Comparison of ENCODE assay signal across 18 cellular contexts in genomic region chr2:183232161-183232865, GRCh38.
DNase-seq lines count a peak whose midpoint lies in the region; ATAC-seq and TF ChIP-seq lines count a peak whose summit lies in the region.
"Had no signal": no experiment of that assay in that cellular context is flagged by ENCODE, and none has a peak within 500 bp of the region (broad histone marks: within the 10 kb centered on the region; RNA-seq: fewer than 3 reads in every experiment).

No MANE protein-coding gene starts in this region.

- no CpG with 5 or more reads among the region's 1 CpG for WGBS in IMR-90 (ENCODE audit: extremely low coverage in 2 of 2, insufficient read length in 1 of 2), 2 experiments

- TF ChIP-seq CTCF in IMR-90 (conservative IDR thresholded peaks at IDR 0.05; ENCODE audit: low read depth, low read length), result no peak
- TF ChIP-seq CTCF in cardiac fibroblast (IDR thresholded peaks at IDR 0.05; ENCODE audit: low read depth, low read length), result no peak
- no peak for TF ChIP-seq CTCF in fibroblast of the aortic adventitia (IDR thresholded peaks at IDR 0.05; ENCODE audit: insufficient read depth, low read length)

- in situ Hi-C loops in IMR-90 (cut with MboI; ENCODE audit: low sequenced_read_pairs), result no loop called here

- CTCF ChIA-PET in IMR-90 (lab: Yijun Ruan, JAX), result no interaction called here

- no peak overlapping the region for H2AK9ac ChIP-seq in IMR-90 (replicated peaks; ENCODE audit: low read depth, low read length, poor library complexity)

- H3K9me3 ChIP-seq in IMR-90 (ENCODE audit: control insufficient read depth, insufficient read depth, low read length), result no peaks in the 10 kb centered on the region
- H3K9me3 ChIP-seq: Peyer's patch, SJSA1 had no signal

- H3K27ac ChIP-seq in IMR-90 (ENCODE audit: insufficient read depth, low read length), result no peak overlapping the region
- H3K27ac ChIP-seq: Peyer's patch, SJSA1 had no signal

- no peaks in the 10 kb centered on the region for H3K27me3 ChIP-seq in IMR-90 (ENCODE audit: control insufficient read depth, insufficient read depth, low read length)
- H3K27me3 ChIP-seq: Peyer's patch, SJSA1 had no signal

- no peak overlapping the region for H2AFZ ChIP-seq in IMR-90 (replicated peaks; ENCODE audit: low read length, poor library complexity)

- no peak overlapping the region for H3K4ac ChIP-seq in IMR-90 (ENCODE audit: low read depth, low read length)

- H3K4me2 ChIP-seq in IMR-90 (ENCODE audit: low read depth, low read length), result no peak overlapping the region

- no peaks in the 10 kb centered on the region for H3K9me1 ChIP-seq in IMR-90 (ENCODE audit: insufficient read depth, low read length)

- no peak for TF ChIP-seq POLR2A in IMR-90 (IDR thresholded peaks at IDR 0.05; ENCODE audit: low read depth, low read length)

- DNase-seq in IMR-90 (peak; percentile 11), cardiac fibroblast (ENCODE audit: low read depth in 2 of 2) (peak; percentile 17 to 27), fibroblast of the aortic adventitia (ENCODE audit: low read depth) (peak; percentile 21), renal cortical epithelial cell (ENCODE audit: low read depth) (peak; percentile 6), DMS114 treated with DMSO at 0.1 percent for 48 hours (lab: John Stamatoyannopoulos, UW; ENCODE audit: unreplicated experiment) (no peak), putamen (ENCODE audit: low spot score) (no peak)
- no peak for DNase-seq in stimulated activated naive CD8-positive, alpha-beta T cell treated with anti-CD3 and anti-CD28 coated beads, Interleukin-15, Interleukin-2, amounts not matched to agents 100 U/mL and 50 U/mL, for 24 hours
- no peak for DNase-seq in stimulated activated naive CD4-positive, alpha-beta T cell treated with Interleukin-2 at 50 U/mL for 16 hours (lab: John Stamatoyannopoulos, UW)
- DNase-seq: DMS 273 treated with DMSO at 0.1 percent for 48 hours; H9; NCI-H1105; NCI-H2081; NCI-H2171 treated with DMSO at 0.1 percent for 48 hours; NCI-H446 treated with DMSO at 0.1 percent for 48 hours; NCI-H69; NK-92 treated with Interleukin-12 subunit alpha and Interleukin-12 subunit beta, amount 100 ng/mL, for 24 hours; Peyer's patch had no signal

- no peak overlapping the region for H3K14ac ChIP-seq in IMR-90 (replicated peaks; ENCODE audit: low read depth, low read length)

- H2BK15ac ChIP-seq in IMR-90 (ENCODE audit: low read depth, low read length), result no peak overlapping the region

- no peak overlapping the region for H3K18ac ChIP-seq in IMR-90 (ENCODE audit: low read depth, low read length)

- no peak overlapping the region for H2BK20ac ChIP-seq in IMR-90 (ENCODE audit: low read depth, low read length)

- H4K20me1 ChIP-seq in IMR-90 (ENCODE audit: insufficient read depth, low read length), result no peaks in the 10 kb centered on the region

- intact Hi-C loops in IMR-90 (cut with micrococcal nuclease), result no loop called here

- no peak overlapping the region for H3K56ac ChIP-seq in IMR-90 (ENCODE audit: extremely low read depth, insufficient read depth, low read length)

- H3K9ac ChIP-seq in IMR-90 (ENCODE audit: low read depth, low read length), result no peak overlapping the region

- H2AK5ac ChIP-seq in IMR-90 (ENCODE audit: low read depth, low read length), result no peak overlapping the region

- no peaks in the 10 kb centered on the region for H3K79me1 ChIP-seq in IMR-90 (ENCODE audit: low read depth in 1 of 2, low read length in 2 of 2)

- H2BK5ac ChIP-seq in IMR-90 (ENCODE audit: low read depth, low read length, poor library complexity, severe bottlenecking), result no peak overlapping the region

- H3K36me3 ChIP-seq in IMR-90 (ENCODE audit: control insufficient read depth, insufficient read depth, low read length), result no peaks in the 10 kb centered on the region
- H3K36me3 ChIP-seq: Peyer's patch, SJSA1 had no signal

- H3K4me3 ChIP-seq in IMR-90 (ENCODE audit: insufficient read depth, low read depth, low read length) (no peak overlapping the region), cardiac fibroblast (replicated peaks in 1 of 2; ENCODE audit: low read depth in 2 of 2, low read length in 2 of 2) (no peak overlapping the region), fibroblast of the aortic adventitia (ENCODE audit: low read depth, low read length) (no peak overlapping the region)
- H3K4me3 ChIP-seq: Peyer's patch, SJSA1 had no signal

- H3K23ac ChIP-seq in IMR-90 (ENCODE audit: low read depth, low read length), result no peak overlapping the region

- dilution Hi-C loops in IMR-90 (cut with HindIII; ENCODE audit: low sequenced_read_pairs, unreplicated experiment), result no loop called here

- no peak overlapping the region for H4K91ac ChIP-seq in IMR-90 (ENCODE audit: insufficient read depth, low read depth, low read length)

- H2BK120ac ChIP-seq in IMR-90 (ENCODE audit: low read depth, low read length), result no peak overlapping the region

- no peak overlapping the region for H4K5ac ChIP-seq in IMR-90 (ENCODE audit: low read depth, low read length)

- H4K8ac ChIP-seq in IMR-90 (ENCODE audit: low read depth in 2 of 2, low read length in 2 of 2), result no peak overlapping the region

- no peak for ATAC-seq in IMR-90 (ENCODE audit: low read depth)
- ATAC-seq in stimulated activated naive CD8-positive, alpha-beta T cell treated with anti-CD3 and anti-CD28 coated beads, Interleukin-15, Interleukin-2, amounts not matched to agents 100 U/mL and 50 U/mL, for 24 hours, result no peak

- no peak for TF ChIP-seq RAD21 in IMR-90 (IDR thresholded peaks at IDR 0.05; ENCODE audit: low read length)

- no peaks in the 10 kb centered on the region for H3K4me1 ChIP-seq in IMR-90 (ENCODE audit: control insufficient read depth, insufficient read depth, low read length)
- H3K4me1 ChIP-seq: Peyer's patch had no signal

- POLR2A ChIA-PET in IMR-90 (lab: Charles Lee; ENCODE audit: unreplicated experiment), result no interaction called here

- no TSS peak for BruUV-seq in IMR-90 (replicated peaks; lab: Mats Ljungman, UMichigan)

TF ChIP-seq in IMR-90, 13 proteins besides CTCF, POLR2A, EP300 and RAD21:
- TF ChIP-seq FOS (IDR thresholded peaks at IDR 0.05; ENCODE audit: low read depth, low read length), result no peak
- no peak for TF ChIP-seq CHD1 (IDR thresholded peaks at IDR 0.05; ENCODE audit: low read depth, low read length)
- no peak for TF ChIP-seq MAFK (IDR thresholded peaks at IDR 0.05; ENCODE audit: low read depth, low read length)
- no peak for TF ChIP-seq SMC3 (IDR thresholded peaks at IDR 0.05; ENCODE audit: low read depth, low read length)
- TF ChIP-seq CEBPB (IDR thresholded peaks at IDR 0.05; ENCODE audit: low read depth, low read length), result no peak
- no peak for TF ChIP-seq NFE2L2 (IDR thresholded peaks at IDR 0.05; ENCODE audit: low read depth, low read length)
- no peak for TF ChIP-seq MAZ (IDR thresholded peaks at IDR 0.05; ENCODE audit: borderline replicate concordance, low read depth, low read length)
- no peak for TF ChIP-seq USF2 (IDR thresholded peaks at IDR 0.05; ENCODE audit: low read depth, low read length)
- TF ChIP-seq BHLHE40 (IDR thresholded peaks at IDR 0.05; ENCODE audit: low read depth, low read length), result no peak
- no peak for TF ChIP-seq RCOR1 (IDR thresholded peaks at IDR 0.05; ENCODE audit: insufficient replicate concordance, low read length)
- TF ChIP-seq ELK1 (IDR thresholded peaks at IDR 0.05; ENCODE audit: borderline replicate concordance, low read depth, low read length), result no peak
- no peak for TF ChIP-seq MXI1 (IDR thresholded peaks at IDR 0.05; ENCODE audit: borderline replicate concordance, low read depth, low read length)

Comparison
In these comparisons a context has a peak if more than half of its experiments do, and no peak if none do; other contexts are left out.
1. DNase-seq: peak in IMR-90 (single experiment), cardiac fibroblast (2 of 2), fibroblast of the aortic adventitia (single experiment) and renal cortical epithelial cell (single experiment); none in stimulated activated naive CD8-positive, alpha-beta T cell treated with anti-CD3 and anti-CD28 coated beads, Interleukin-15, Interleukin-2, amounts not matched to agents 100 U/mL and 50 U/mL, for 24 hours (single experiment), stimulated activated naive CD4-positive, alpha-beta T cell treated with Interleukin-2 at 50 U/mL for 16 hours (single experiment), DMS114 treated with DMSO at 0.1 percent for 48 hours (single experiment) and putamen (single experiment).